17 cellular contexts compared by ENCODE assay signal in genomic region chr18:26322892-26323653, GRCh38.
DNase-seq lines count a peak whose midpoint lies in the region; ATAC-seq and TF ChIP-seq lines count a peak whose summit lies in the region.
"Had no signal": no experiment of that assay in that cellular context is flagged by ENCODE, and none has a peak within 500 bp of the region (broad histone marks: within the 10 kb centered on the region; RNA-seq: fewer than 3 reads in every experiment).

No MANE protein-coding gene starts in this region.

- intact Hi-C loops in mucosa of descending colon (cut with DNase I, micrococcal nuclease), result no loop called here

- no peak overlapping the region for H3K4me3 ChIP-seq in choroid plexus epithelial cell (ENCODE audit: low read depth, low read length)
- no peak overlapping the region for H3K4me3 ChIP-seq in mucosa of descending colon
- H3K4me3 ChIP-seq: heart right ventricle, uterus had no signal

- ATAC-seq in mucosa of descending colon (peak; percentile 39), GM18861 (IDR thresholded peaks at IDR 0.05; ENCODE audit: unreplicated experiment) (no peak), GM21390 (IDR thresholded peaks at IDR 0.05; ENCODE audit: unreplicated experiment) (no peak)
- ATAC-seq: heart right ventricle, Panc1 had no signal

- H3K4me1 ChIP-seq in mucosa of descending colon (ENCODE audit: low read depth), result no peaks in the 10 kb centered on the region
- H3K4me1 ChIP-seq: heart right ventricle, uterus had no signal

- H3K9me3 ChIP-seq in mucosa of descending colon, result no peaks in the 10 kb centered on the region
- H3K9me3 ChIP-seq: heart right ventricle, uterus had no signal

- TF ChIP-seq CTCF in choroid plexus epithelial cell (conservative IDR thresholded peaks at IDR 0.05; ENCODE audit: low read depth, low read length) (no peak), mucosa of descending colon (IDR thresholded peaks at IDR 0.05) (no peak)

- DNase-seq in EH (ENCODE audit: low read depth) (peak; percentile 78), M059J (ENCODE audit: low read depth) (peak; percentile 79), choroid plexus epithelial cell (ENCODE audit: low read depth) (peak; percentile 57), mucosa of descending colon (no peak), pons (ENCODE audit: low spot score) (no peak), cortex of kidney (lab: John Stamatoyannopoulos, UW) (no peak)
- DNase-seq: activated CD4-positive, alpha-beta T cell treated with anti-CD3 and anti-CD28 coated beads, Interleukin-2, amount 50 U/mL, for 48 hours; activated naive CD8-positive, alpha-beta T cell treated with anti-CD3 and anti-CD28 coated beads for 36 hours; activated T-cell treated with anti-CD3 and anti-CD28 coated beads, Interleukin-2, amount 50 U/mL, for 1 hour; GOT3; heart right ventricle; NCI-H69; nephron progenitor cell; uterus had no signal

- H3K36me3 ChIP-seq in mucosa of descending colon (ENCODE audit: low read depth), result no peaks in the 10 kb centered on the region
- H3K36me3 ChIP-seq: uterus had no signal

Comparison
In these comparisons a context has a peak if more than half of its experiments do, and no peak if none do; other contexts are left out.
1. DNase-seq: peak in EH (single experiment), M059J (single experiment) and choroid plexus epithelial cell (single experiment); none in mucosa of descending colon (0 of 3), pons (single experiment) and cortex of kidney (single experiment).